11 cellular contexts compared by ENCODE assay signal in the genomic region with DNA sequence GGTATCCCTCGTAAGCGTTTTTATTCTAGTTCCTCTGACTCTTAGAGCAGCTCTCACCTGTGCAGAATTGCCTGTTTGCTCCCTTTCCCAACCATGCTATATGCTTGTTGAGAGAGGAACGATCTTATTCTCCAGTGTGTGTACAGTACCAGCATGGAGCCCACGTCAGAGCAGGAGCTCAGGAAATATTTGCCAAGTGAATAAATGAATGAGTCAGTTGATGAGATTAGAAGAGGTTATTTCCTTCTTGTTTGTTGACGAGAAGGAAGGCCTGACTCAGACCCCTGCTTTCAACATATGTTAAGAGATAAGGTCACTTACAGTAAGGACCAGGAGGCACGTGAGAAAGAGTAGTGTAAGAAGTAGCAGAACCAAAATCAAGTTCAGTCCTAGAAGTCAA.
DNase-seq lines count a peak whose midpoint lies in the region; ATAC-seq, FAIRE-seq and TF ChIP-seq lines count a peak whose summit lies in the region.
"Had no signal": no experiment of that assay in that cellular context is flagged by ENCODE, and none has a peak within 500 bp of the region (broad histone marks: within the 10 kb centered on the region; RNA-seq: fewer than 3 reads in every experiment).

No MANE protein-coding gene starts in this region.

- no peak overlapping the region for H2BK120ac ChIP-seq in mesenchymal stem cell (ENCODE audit: low read depth, low read length)

- H3K4me3 ChIP-seq in BJ (ENCODE audit: low read depth, low read length), result no peak overlapping the region
- H3K4me3 ChIP-seq in K562, result no peak overlapping the region
- no peak overlapping the region for H3K4me3 ChIP-seq in mesenchymal stem cell (ENCODE audit: insufficient read depth in 1 of 2, low read depth in 1 of 2, low read length in 2 of 2)
- no peak overlapping the region for H3K4me3 ChIP-seq in effector memory CD4-positive, alpha-beta T cell (ENCODE audit: insufficient read depth, low read depth, low read length, poor library complexity, severe bottlenecking)
- H3K4me3 ChIP-seq: psoas muscle had no signal

- POLR2A ChIA-PET in BJ (lab: Charles Lee), result no interaction called here
- POLR2A ChIA-PET in K562 (lab: Yijun Ruan, JAX), result no interaction called here

- in situ Hi-C loops in K562 (cut with MboI), result no loop called here

- H4K8ac ChIP-seq in mesenchymal stem cell (ENCODE audit: low read length), result no peak overlapping the region

- TF ChIP-seq RAD21 in K562 (CRISPR knock-in tag; conservative IDR thresholded peaks at IDR 0.05 in 1 of 2, IDR thresholded peaks at IDR 0.05 in 1 of 2), result no peak

- no TSS peak for BruUV-seq in K562 (replicated peaks; lab: Mats Ljungman, UMichigan)

- ATAC-seq in K562, result no peak
- ATAC-seq in GM18517 (IDR thresholded peaks at IDR 0.05; ENCODE audit: unreplicated experiment), result no peak
- ATAC-seq: psoas muscle had no signal

- no peak overlapping the region for H3K4me2 ChIP-seq in K562 (ENCODE audit: insufficient read depth, low read length)
- no peak overlapping the region for H3K4me2 ChIP-seq in mesenchymal stem cell (ENCODE audit: low read length, poor library complexity, severe bottlenecking)

- H3K79me2 ChIP-seq in K562 (ENCODE audit: control insufficient read depth, insufficient read depth, low read length), result no peaks in the 10 kb centered on the region

- H2BK12ac ChIP-seq in mesenchymal stem cell (ENCODE audit: low read length in 2 of 2), result no peak overlapping the region

- H4K91ac ChIP-seq in mesenchymal stem cell (ENCODE audit: low read length), result no peak overlapping the region

- H3K27ac ChIP-seq in K562 (ENCODE audit: extremely low read depth, low read depth, low read length), result no peak overlapping the region
- H3K27ac ChIP-seq in mesenchymal stem cell (ENCODE audit: low read length, poor library complexity, severe bottlenecking), result no peak overlapping the region
- no peak overlapping the region for H3K27ac ChIP-seq in effector memory CD4-positive, alpha-beta T cell (ENCODE audit: insufficient read depth, low read length, poor library complexity, severe bottlenecking)
- H3K27ac ChIP-seq: psoas muscle had no signal

- DNase-seq in BJ (ENCODE audit: low read depth) (peak; percentile 74), MV-4-11 (lab: John Stamatoyannopoulos, UW) (peak; percentile 30), K562 (ENCODE audit: extremely low read depth in 1 of 4, low spot score in 3 of 4) (no peak), mesenchymal stem cell (peak; percentile 97), DMS79 treated with DMSO at 0.1 percent for 48 hours (lab: John Stamatoyannopoulos, UW) (no peak)
- no peak for DNase-seq in effector memory CD4-positive, alpha-beta T cell
- DNase-seq in central memory CD4-positive, alpha-beta T cell, result no peak
- DNase-seq: COR-L47, NCI-H1417 treated with DMSO at 0.1 percent for 48 hours, psoas muscle had no signal

- H3K9me1 ChIP-seq in K562 (ENCODE audit: control insufficient read depth, insufficient read depth, low read length), result no peaks in the 10 kb centered on the region

- H3K27me3 ChIP-seq in BJ (ENCODE audit: control insufficient read depth, insufficient read depth, low read length) (no peaks in the 10 kb centered on the region), K562 (ENCODE audit: control insufficient read depth in 2 of 2, insufficient read depth in 2 of 2, low read length in 2 of 2) (peaks cover 5 to 32% of the 10 kb centered on the region in 2 experiments; a peak in 3 of 5 replicates), mesenchymal stem cell (ENCODE audit: control insufficient read depth in 1 of 2, insufficient read depth in 1 of 2, low read length in 2 of 2) (no peaks in the 10 kb centered on the region)
- H3K27me3 ChIP-seq in effector memory CD4-positive, alpha-beta T cell (replicated peaks; ENCODE audit: control insufficient read depth, insufficient read depth, low read length, poor library complexity, severe bottlenecking), result no peaks in the 10 kb centered on the region

- no peak overlapping the region for H3K23ac ChIP-seq in mesenchymal stem cell (ENCODE audit: low read length in 2 of 2)

- H4K20me1 ChIP-seq in K562 (replicated peaks; ENCODE audit: control insufficient read depth, insufficient read depth, low read length), result peaks cover 2% of the 10 kb centered on the region; the same call in 1 of the 2 replicates

- H3K9ac ChIP-seq in K562 (ENCODE audit: insufficient read depth in 1 of 2, low read depth in 2 of 2, low read length in 2 of 2), result no peak overlapping the region
- H3K9ac ChIP-seq in mesenchymal stem cell (ENCODE audit: low read length), result no peak overlapping the region

- no peak for FAIRE-seq in K562 (lab: Jason Lieb, UNC)

- H2AFZ ChIP-seq in K562 (ENCODE audit: low read depth, low read length), result no peak overlapping the region
- H2AFZ ChIP-seq in mesenchymal stem cell (ENCODE audit: low read depth, low read length), result no peak overlapping the region

- 0% methylated on average over 5 of the region's 6 CpGs for WGBS in K562 (ENCODE audit: insufficient coverage, low coverage, missing lambda C conversion rate)
- WGBS in mesenchymal stem cell, result 22% methylated on average over 6 of the region's 6 CpGs

- H3K18ac ChIP-seq in mesenchymal stem cell (ENCODE audit: low read depth in 1 of 2, low read length in 2 of 2), result no peak overlapping the region

- H3K9me3 ChIP-seq in K562 (replicated peaks; ENCODE audit: control insufficient read depth, insufficient read depth, low read depth, low read length) (no peaks in the 10 kb centered on the region), mesenchymal stem cell (ENCODE audit: control insufficient read depth, low read length) (no peaks in the 10 kb centered on the region)
- H3K9me3 ChIP-seq in effector memory CD4-positive, alpha-beta T cell (ENCODE audit: control insufficient read depth, low read length), result no peaks in the 10 kb centered on the region
- H3K9me3 ChIP-seq: psoas muscle had no signal

- H2BK5ac ChIP-seq in mesenchymal stem cell (ENCODE audit: low read depth, low read length, poor library complexity, severe bottlenecking), result no peak overlapping the region

- TF ChIP-seq EP300 in K562 (IDR thresholded peaks at IDR 0.05; ENCODE audit: low read length), result no peak

- CTCF ChIA-PET in BJ (lab: Yijun Ruan, JAX) (interaction anchor here (1.7 kb wide), 1 partner anchor 133 kb away, joined by 6 read pairs; no protein-coding TSS in a partner anchor), K562 (lab: Yijun Ruan, JAX; ENCODE audit: low intra/inter-chr PET ratio) (no interaction called here)

- TF ChIP-seq CTCF in BJ (IDR thresholded peaks at IDR 0.05; ENCODE audit: insufficient read depth, low read depth, low read length) (no peak), K562 (IDR thresholded peaks at IDR 0.05 in 2 of 3, conservative IDR thresholded peaks at IDR 0.05 in 1 of 3; ENCODE audit: insufficient read depth in 2 of 3, low read depth in 1 of 3, low read length in 3 of 3) (no peak)

- intact Hi-C loops in K562 (cut with micrococcal nuclease), result no loop called here

- no peak for TF ChIP-seq POLR2A in K562 (conservative IDR thresholded peaks at IDR 0.05)

- H3K4ac ChIP-seq in mesenchymal stem cell (ENCODE audit: low read depth in 1 of 2, low read length in 2 of 2), result no peak overlapping the region

- H2AK5ac ChIP-seq in mesenchymal stem cell (ENCODE audit: low read length, severe bottlenecking), result no peak overlapping the region

- H3K36me3 ChIP-seq in BJ (ENCODE audit: control insufficient read depth, insufficient read depth, low read length), result peaks cover 18% of the 10 kb centered on the region
- no peaks in the 10 kb centered on the region for H3K36me3 ChIP-seq in K562 (ENCODE audit: control insufficient read depth, insufficient read depth, low read length)
- peaks cover 45 to 51% of the 10 kb centered on the region in 2 experiments for H3K36me3 ChIP-seq in mesenchymal stem cell (ENCODE audit: control insufficient read depth in 1 of 2, insufficient read depth in 2 of 2, low read depth in 1 of 2, low read length in 2 of 2)
- H3K36me3 ChIP-seq in effector memory CD4-positive, alpha-beta T cell (ENCODE audit: control insufficient read depth, insufficient read depth, low read length), result no peaks in the 10 kb centered on the region

- no peaks in the 10 kb centered on the region for H3K79me1 ChIP-seq in mesenchymal stem cell (replicated peaks; ENCODE audit: low read length, poor library complexity, severe bottlenecking)

- H2BK15ac ChIP-seq in mesenchymal stem cell (ENCODE audit: low read depth, poor library complexity, severe bottlenecking), result no peak overlapping the region

- H3K14ac ChIP-seq in mesenchymal stem cell (ENCODE audit: low read length in 2 of 2), result no peak overlapping the region

- H3K4me1 ChIP-seq in K562 (replicated peaks in 1 of 2; ENCODE audit: control insufficient read depth in 2 of 2, insufficient read depth in 2 of 2, low read length in 2 of 2) (no peaks in the 10 kb centered on the region), mesenchymal stem cell (ENCODE audit: control insufficient read depth, insufficient read depth, low read depth, low read length) (peaks cover 11% of the 10 kb centered on the region)
- H3K4me1 ChIP-seq in effector memory CD4-positive, alpha-beta T cell (ENCODE audit: control insufficient read depth, insufficient read depth, low read length, poor library complexity, severe bottlenecking), result no peaks in the 10 kb centered on the region
- H3K4me1 ChIP-seq: psoas muscle had no signal

TF ChIP-seq in K562, 482 proteins besides CTCF, POLR2A, EP300 and RAD21:
- peak; percentile 43; the same call in 1 of the 2 replicates for TF ChIP-seq ZNF24 (IDR thresholded peaks at IDR 0.05)
- TF ChIP-seq, protein P1, sequence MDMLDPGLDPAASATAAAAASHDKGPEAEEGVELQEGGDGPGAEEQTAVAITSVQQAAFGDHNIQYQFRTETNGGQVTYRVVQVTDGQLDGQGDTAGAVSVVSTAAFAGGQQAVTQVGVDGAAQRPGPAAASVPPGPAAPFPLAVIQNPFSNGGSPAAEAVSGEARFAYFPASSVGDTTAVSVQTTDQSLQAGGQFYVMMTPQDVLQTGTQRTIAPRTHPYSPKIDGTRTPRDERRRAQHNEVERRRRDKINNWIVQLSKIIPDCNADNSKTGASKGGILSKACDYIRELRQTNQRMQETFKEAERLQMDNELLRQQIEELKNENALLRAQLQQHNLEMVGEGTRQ (CRISPR knock-in tag; IDR thresholded peaks at IDR 0.05), result no peak
- TF ChIP-seq ZNF583 (CRISPR knock-in tag; IDR thresholded peaks at IDR 0.05), result no peak
- no peak for TF ChIP-seq TBL1XR1 (IDR thresholded peaks at IDR 0.05; ENCODE audit: low read length in 2 of 2)
- no peak for TF ChIP-seq MAFF (IDR thresholded peaks at IDR 0.05; ENCODE audit: low read length)
- TF ChIP-seq BHLHE40 (IDR thresholded peaks at IDR 0.05; ENCODE audit: low read length), result peak; percentile 40; the same call in 1 of the 2 replicates
- TF ChIP-seq EP400 (IDR thresholded peaks at IDR 0.05), result no peak
- TF ChIP-seq FOSL1 (tag; conservative IDR thresholded peaks at IDR 0.05), result peak; percentile 84
- TF ChIP-seq FOXM1 (IDR thresholded peaks at IDR 0.05; ENCODE audit: low read depth), result no peak
- no peak for TF ChIP-seq FOXM1 (CRISPR knock-in tag; IDR thresholded peaks at IDR 0.05; ENCODE audit: low read depth)

Comparison
In these comparisons a context has a peak if more than half of its experiments do, and no peak if none do; other contexts are left out.
1. DNase-seq: peak in BJ (single experiment), MV-4-11 (single experiment) and mesenchymal stem cell (single experiment); none in K562 (0 of 4), DMS79 treated with DMSO at 0.1 percent for 48 hours (single experiment), effector memory CD4-positive, alpha-beta T cell (0 of 3) and central memory CD4-positive, alpha-beta T cell (single experiment).